In the genomic region with DNA sequence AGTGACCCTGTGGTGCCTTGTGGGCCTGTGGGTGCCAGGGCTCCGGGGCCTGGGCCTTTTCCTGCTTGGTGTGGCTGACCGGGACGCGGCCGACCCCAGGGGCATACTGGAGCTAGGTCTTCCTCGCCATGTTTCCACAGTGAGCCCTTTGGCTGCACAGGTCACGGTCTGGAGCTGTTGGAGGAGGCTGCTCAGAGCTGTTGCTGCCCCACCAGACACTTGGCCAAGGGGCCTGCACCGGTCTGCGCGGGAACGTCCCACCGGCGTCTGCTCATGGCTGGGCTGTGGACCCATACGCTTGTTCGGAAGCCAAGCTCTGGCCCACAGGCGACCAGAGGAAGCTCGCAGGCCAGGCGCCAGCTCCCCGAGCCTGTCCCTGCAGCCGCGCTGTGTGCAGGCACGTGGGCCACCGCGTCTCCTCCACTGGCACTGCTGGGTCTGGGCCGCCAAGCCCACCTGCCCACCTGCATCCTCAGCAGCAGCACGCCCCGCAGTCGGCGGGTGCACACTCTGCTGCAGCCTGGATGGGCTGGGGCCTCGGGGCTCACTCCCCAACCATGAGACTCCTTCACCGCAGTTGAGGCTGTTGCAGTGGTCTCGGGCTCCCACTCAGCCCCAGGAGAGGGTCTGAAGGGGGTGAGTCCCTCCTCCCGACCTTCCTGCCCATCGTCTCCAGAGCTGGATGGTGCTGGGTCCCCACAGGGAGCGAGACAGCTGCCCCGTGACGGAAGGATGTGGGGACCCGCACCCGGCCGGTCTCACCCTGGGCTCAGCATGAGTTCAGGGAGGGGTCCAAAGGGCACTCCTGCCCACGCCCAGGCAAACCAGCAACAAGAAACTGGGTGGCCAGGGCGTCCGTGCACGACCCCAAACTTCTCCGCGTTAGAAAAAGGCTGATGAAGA, we compare ENCODE assay signal across 9 cellular contexts. TPM values are rescaled to one million over a fixed set of nuclear protein-coding genes. Genes with fewer than 3 reads are reported as not detected.
DNase-seq lines count a peak whose midpoint lies in the region; ATAC-seq, FAIRE-seq and TF ChIP-seq lines count a peak whose summit lies in the region.
"Had no signal": no experiment of that assay in that cellular context is flagged by ENCODE, and none has a peak within 500 bp of the region (broad histone marks: within the 10 kb centered on the region; RNA-seq: fewer than 3 reads in every experiment).

No MANE protein-coding gene starts in this region.

- intact Hi-C loops in mucosa of descending colon (cut with DNase I, micrococcal nuclease), result loop anchor here in 1 of 2 donors (10.0 kb wide), 1 partner anchor 128 kb away; a partner anchor contains a TSS
- intact Hi-C loops in transverse colon (cut with DNase I; ENCODE audit: low total_unique reads), result no loop called here

- H3K27me3 ChIP-seq in transverse colon, result no peaks in the 10 kb centered on the region

- ATAC-seq in esophagus mucosa, result peak; percentile 46
- ATAC-seq in mucosa of descending colon, result peak; percentile 41

- H3K9me3 ChIP-seq in mucosa of descending colon (no peaks in the 10 kb centered on the region), transverse colon (no peaks in the 10 kb centered on the region)

- CTCF ChIA-PET in RWPE1 (lab: Yijun Ruan, JAX), result interaction anchor here (0.7 to 2.3 kb wide), 4 partner anchors 10 to 170 kb away, joined by 3 to 14 read pairs (median 9); no protein-coding TSS in a partner anchor

- DNase-seq in RWPE1 (ENCODE audit: low spot score) (no peak), mucosa of descending colon (peak in 2 of 3 donors; percentile 22 to 73), transverse colon (peak; percentile 50), GM12891 (ENCODE audit: insufficient read length, low spot score) (no peak), GM13977 (ENCODE audit: low spot score) (no peak), NCI-H2107 treated with DMSO at 0.1 percent for 48 hours (lab: John Stamatoyannopoulos, UW; ENCODE audit: unreplicated experiment) (no peak)
- DNase-seq: stimulated activated CD4-positive, alpha-beta T cell treated with anti-CD3 and anti-CD28 coated beads, Interleukin-4, amount 100 ng/mL, for 24 hours; WERI-Rb-1 had no signal

- WGBS in transverse colon (ENCODE audit: low coverage in 1 of 2), 2 donors, result 66 to 67% methylated on average over 3 to 38 of the region's 46 CpGs

- TF ChIP-seq CTCF in RWPE1 (conservative IDR thresholded peaks at IDR 0.05; ENCODE audit: low read depth) (no peak), mucosa of descending colon (IDR thresholded peaks at IDR 0.05) (no peak), transverse colon (IDR thresholded peaks at IDR 0.05) (no peak), GM13977 (IDR thresholded peaks at IDR 0.05; ENCODE audit: extremely low read depth, insufficient read depth, missing control alignments) (no peak)

- H3K27ac ChIP-seq in RWPE1, result peak overlapping the region; percentile 80
- peak overlapping the region; percentile 55 to 86 (median 72) for H3K27ac ChIP-seq in transverse colon

- H3K4me3 ChIP-seq in mucosa of descending colon, result no peak overlapping the region
- no peak overlapping the region for H3K4me3 ChIP-seq in transverse colon

- in situ Hi-C loops in transverse colon (cut with MboI; ENCODE audit: low pct_ligation_motif_present in 1 of 4, low pct_unique_long_range_greater_than_20kb in 1 of 4, low sequenced_read_pairs in 3 of 4) (loop anchor here in 2 of 4 donors (25.0 kb wide), 1 partner anchor 135 kb away; a partner anchor contains a TSS), GM13977 (cut with MboI; ENCODE audit: low pct_unique_long_range_greater_than_20kb, low sequenced_read_pairs, unreplicated experiment) (no loop called here)

- H3K36me3 ChIP-seq in mucosa of descending colon (ENCODE audit: low read depth) (peaks cover 6% of the 10 kb centered on the region), transverse colon (peaks cover 0 to 13% (median 0%) of the 10 kb centered on the region in 4 donors)

- no peaks in the 10 kb centered on the region for H3K4me1 ChIP-seq in mucosa of descending colon (ENCODE audit: low read depth)
- H3K4me1 ChIP-seq in transverse colon, result peaks cover 8 to 25% (median 10%) of the 10 kb centered on the region in 4 donors

- no peak for FAIRE-seq in GM12891 (lab: Jason Lieb, UNC)

- TF ChIP-seq EP300 in transverse colon (IDR thresholded peaks at IDR 0.05; ENCODE audit: low read depth), result no peak

- POLR2A ChIA-PET in RWPE1 (lab: Yijun Ruan, JAX; ENCODE audit: low non-redundant PET), result interaction anchor here (0.5 kb wide), 2 partner anchors 349 to 704 kb away, joined by 3 read pairs; no protein-coding TSS in a partner anchor

- TF ChIP-seq POLR2A in transverse colon (IDR thresholded peaks at IDR 0.05) (no peak), GM12891 (IDR thresholded peaks at IDR 0.05; ENCODE audit: low read depth, low read length) (no peak)

TF ChIP-seq in GM12891, 5 proteins besides CTCF, POLR2A, EP300 and RAD21:
- TF ChIP-seq PAX5 (IDR thresholded peaks at IDR 0.05; ENCODE audit: insufficient read depth, low read length, severe bottlenecking) (no peak), TAF1 (IDR thresholded peaks at IDR 0.05; ENCODE audit: low read depth, low read length) (no peak), SPI1 (IDR thresholded peaks at IDR 0.05; ENCODE audit: low read depth, low read length) (no peak), POU2F2 (IDR thresholded peaks at IDR 0.05; ENCODE audit: low read depth, low read length) (no peak), POLR2AphosphoS5 (IDR thresholded peaks at IDR 0.05; ENCODE audit: low read depth, low read length) (no peak)
TF ChIP-seq in GM12891: peak in this region for 0.

RNA-seq across cellular contexts. Expression of a gene that starts 15.5 kb away (rescaled TPM):
- total RNA-seq in esophagus mucosa (5.0 TPM), mucosa of descending colon (10 to 100 TPM in 1 of 3 donors, 1 to 10 TPM in 2; 4.3 to 13.3 (median 6.6) TPM), transverse colon (10 to 100 TPM in 1 of 4 donors, 1 to 10 TPM in 3; 5.2 to 19.9 (median 5.9) TPM)
- 9.5 TPM for polyA plus RNA-seq in GM12891 (2012; ENCODE audit: low read depth, missing spikeins)

RNA-seq across cellular contexts. Expression of a gene that starts 49.2 kb away (rescaled TPM):
- total RNA-seq in esophagus mucosa, result 26.2 TPM
- total RNA-seq in mucosa of descending colon, result 10 to 100 TPM; 53.4 to 72.5 (median 67.4) TPM
- total RNA-seq in transverse colon, result 100 to 1,000 TPM in 1 of 4 donors, 10 to 100 TPM in 3; 68.3 to 135 (median 88.0) TPM
- polyA plus RNA-seq in GM12891 (2012; ENCODE audit: low read depth, missing spikeins), result 29.5 TPM

Comparison
In these comparisons a context has a peak if more than half of its experiments do, and no peak if none do; other contexts are left out.
1. DNase-seq: peak in mucosa of descending colon (2 of 3) and transverse colon (single experiment); none in RWPE1 (single experiment), GM12891 (single experiment), GM13977 (single experiment) and NCI-H2107 treated with DMSO at 0.1 percent for 48 hours (single experiment).